22 cellular contexts compared by ENCODE assay signal in the genomic region with DNA sequence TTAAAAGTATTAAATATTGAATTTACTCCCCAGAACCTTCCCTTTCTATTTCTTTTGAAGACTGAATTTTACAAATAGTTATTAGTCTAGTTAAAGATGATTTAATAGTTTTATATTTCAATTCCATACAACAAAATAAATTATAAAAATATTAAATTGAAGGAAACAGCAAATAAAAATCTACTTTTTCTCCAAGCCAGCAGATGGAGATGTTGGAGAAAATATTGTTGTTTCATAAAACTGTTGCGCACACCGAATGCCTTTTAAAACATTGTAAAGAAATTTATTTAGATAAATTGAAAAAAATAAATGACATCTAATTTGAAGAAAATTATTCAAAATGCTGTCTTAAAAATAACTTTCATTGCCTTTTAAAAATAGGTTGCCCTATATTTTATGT. TPM values are rescaled to one million over a fixed set of nuclear protein-coding genes. Genes with fewer than 3 reads are reported as not detected.
"Had no signal": no experiment of that assay in that cellular context is flagged by ENCODE, and none has a peak within 500 bp of the region (broad histone marks: within the 10 kb centered on the region; RNA-seq: fewer than 3 reads in every experiment).

No MANE protein-coding gene starts in this region.

- H3K4me3 Mint-ChIP-seq: activated naive CD4-positive, alpha-beta T cell treated with anti-CD3 and anti-CD28 coated beads, Interleukin-2, amount 50 U/mL, for 24 hours; activated T-helper 17 cell treated with anti-CD3 and anti-CD28 coated beads, Interleukin-2, amount 50 U/mL, for 72 hours; dendritic cell treated with granulocyte-macrophage colony-stimulating factor and Interleukin-4, amounts not matched to agents 40 ng/mL and 50 ng/mL, for 4 days; memory B cell; natural killer cell; stimulated activated naive B cell treated with anti-CD40 and anti-IgM and Interleukin-4, amounts not matched to agents 10 μg/mL and 1 μg/mL and 100 μg/mL, for 72 hours; T-cell; WTC11 had no signal

- H3K36me3 ChIP-seq: brain microvascular endothelial cell, sigmoid colon, upper lobe of left lung had no signal

- H3K9me3 Mint-ChIP-seq: activated naive CD4-positive, alpha-beta T cell treated with anti-CD3 and anti-CD28 coated beads, Interleukin-2, amount 50 U/mL, for 24 hours; activated T-helper 17 cell treated with anti-CD3 and anti-CD28 coated beads, Interleukin-2, amount 50 U/mL, for 72 hours; dendritic cell treated with granulocyte-macrophage colony-stimulating factor and Interleukin-4, amounts not matched to agents 40 ng/mL and 50 ng/mL, for 4 days; WTC11 had no signal

- H3K4me1 Mint-ChIP-seq: activated naive CD4-positive, alpha-beta T cell treated with anti-CD3 and anti-CD28 coated beads, Interleukin-2, amount 50 U/mL, for 24 hours; activated T-helper 17 cell treated with anti-CD3 and anti-CD28 coated beads, Interleukin-2, amount 50 U/mL, for 72 hours; memory B cell; natural killer cell had no signal

- H3K27ac Mint-ChIP-seq: activated naive CD4-positive, alpha-beta T cell treated with anti-CD3 and anti-CD28 coated beads, Interleukin-2, amount 50 U/mL, for 24 hours; activated T-helper 17 cell treated with anti-CD3 and anti-CD28 coated beads, Interleukin-2, amount 50 U/mL, for 72 hours; dendritic cell treated with granulocyte-macrophage colony-stimulating factor and Interleukin-4, amounts not matched to agents 40 ng/mL and 50 ng/mL, for 4 days; memory B cell; natural killer cell; stimulated activated naive B cell treated with anti-CD40 and anti-IgM and Interleukin-4, amounts not matched to agents 10 μg/mL and 1 μg/mL and 100 μg/mL, for 72 hours; T-cell; WTC11 had no signal

- DNase-seq: activated CD4-positive, alpha-beta T cell treated with anti-CD3 and anti-CD28 coated beads for 48 hours; activated CD8-positive, alpha-beta memory T cell treated with anti-CD3 and anti-CD28 coated beads for 24 hours; amniotic stem cell; brain microvascular endothelial cell; head of caudate nucleus; islet precursor cell; natural killer cell; nucleus accumbens; psoas muscle; sigmoid colon; stimulated activated CD4-positive, alpha-beta T cell treated with anti-CD3 and anti-CD28 coated beads, Interleukin-2, amount 100 ng/mL, for 24 hours; stimulated activated naive B cell treated with anti-CD40 and anti-IgM and Interleukin-4, amounts not matched to agents 10 μg/mL and 1 μg/mL and 100 μg/mL, for 72 hours; T-cell; upper lobe of left lung had no signal

- H3K27ac ChIP-seq: brain microvascular endothelial cell, psoas muscle, sigmoid colon, upper lobe of left lung had no signal

- H3K9me3 ChIP-seq: psoas muscle, sigmoid colon, upper lobe of left lung had no signal

- H3K4me3 ChIP-seq: psoas muscle, sigmoid colon, upper lobe of left lung had no signal

- H3K36me3 Mint-ChIP-seq: activated naive CD4-positive, alpha-beta T cell treated with anti-CD3 and anti-CD28 coated beads, Interleukin-2, amount 50 U/mL, for 24 hours; memory B cell; natural killer cell; WTC11 had no signal

- ATAC-seq: activated T-helper 17 cell treated with anti-CD3 and anti-CD28 coated beads, Interleukin-2, amount 50 U/mL, for 72 hours; esophagus mucosa; left lobe of liver; natural killer cell; psoas muscle; stimulated activated naive B cell treated with anti-CD40 and anti-IgM and Interleukin-4, amounts not matched to agents 10 μg/mL and 1 μg/mL and 100 μg/mL, for 72 hours; T-cell; WTC11 had no signal

RNA-seq across cellular contexts. Expression of a gene that starts 5.5 kb away (rescaled TPM):
- total RNA-seq: activated T-helper 17 cell treated with anti-CD3 and anti-CD28 coated beads, Interleukin-2, amount 50 U/mL, for 72 hours; esophagus mucosa; left lobe of liver; natural killer cell; subcutaneous adipose tissue; T-cell; upper lobe of left lung; WTC11 had no signal
